ENCODE assay signal across 20 cellular contexts in genomic region chr20:53161473-53161872, GRCh38.
A peak's percentile ranks its signal among the peaks of the same experiment; 100 is the strongest.
DNase-seq lines count a peak whose midpoint lies in the region; ATAC-seq, FAIRE-seq and TF ChIP-seq lines count a peak whose summit lies in the region.
"Had no signal": no experiment of that assay in that cellular context is flagged by ENCODE, and none has a peak within 500 bp of the region (broad histone marks: within the 10 kb centered on the region; RNA-seq: fewer than 3 reads in every experiment).

No MANE protein-coding gene starts in this region.

- no peak for FAIRE-seq in D721Med (lab: Jason Lieb, UNC)
- FAIRE-seq: small intestine had no signal

- peak overlapping the region; percentile 45 for H3K27ac ChIP-seq in epithelial cell of prostate
- H3K27ac ChIP-seq: prostate gland had no signal

- peaks cover 1% of the 10 kb centered on the region for H3K27me3 Mint-ChIP-seq in IgD-negative memory B cell
- H3K27me3 Mint-ChIP-seq in stimulated activated memory B cell treated with anti-CD40 and anti-IgM and Interleukin-4, amounts not matched to agents 10 μg/mL and 1 μg/mL and 100 μg/mL, for 72 hours: no peaks in the 10 kb centered on the region

- ATAC-seq in stimulated activated memory B cell treated with anti-CD40 and anti-IgM and Interleukin-4, amounts not matched to agents 10 μg/mL and 1 μg/mL and 100 μg/mL, for 72 hours: peak; percentile 60
- ATAC-seq: activated CD4-positive, CD25-positive, alpha-beta regulatory T cell treated with anti-CD3 and anti-CD28 coated beads, Interleukin-2, amount 50 U/mL, for 24 hours; naive thymus-derived CD4-positive, alpha-beta T cell had no signal

- H3K27ac Mint-ChIP-seq in IgD-negative memory B cell: peak overlapping the region in 2 of 3 donors; percentile 36 to 78
- H3K27ac Mint-ChIP-seq in stimulated activated memory B cell treated with anti-CD40 and anti-IgM and Interleukin-4, amounts not matched to agents 10 μg/mL and 1 μg/mL and 100 μg/mL, for 72 hours: peak overlapping the region; percentile 25
- H3K27ac Mint-ChIP-seq: HFFc6 had no signal

- H3K4me3 Mint-ChIP-seq in IgD-negative memory B cell: peak overlapping the region in 3 of 4 donors; percentile 2 to 89 (median 31)
- H3K4me3 Mint-ChIP-seq in stimulated activated memory B cell treated with anti-CD40 and anti-IgM and Interleukin-4, amounts not matched to agents 10 μg/mL and 1 μg/mL and 100 μg/mL, for 72 hours: no peak overlapping the region
- H3K4me3 Mint-ChIP-seq: HFFc6; naive thymus-derived CD4-positive, alpha-beta T cell had no signal

- H3K4me1 Mint-ChIP-seq in IgD-negative memory B cell: peaks cover 28 to 34% (median 33%) of the 10 kb centered on the region in 3 donors
- peaks cover 34% of the 10 kb centered on the region for H3K4me1 Mint-ChIP-seq in stimulated activated memory B cell treated with anti-CD40 and anti-IgM and Interleukin-4, amounts not matched to agents 10 μg/mL and 1 μg/mL and 100 μg/mL, for 72 hours

- DNase-seq in OCI-M1 (lab: John Stamatoyannopoulos, UW) (peak; percentile 76), epithelial cell of prostate (ENCODE audit: low read depth, low spot score) (peak; percentile 43), SKM-1 (lab: John Stamatoyannopoulos, UW; ENCODE audit: unreplicated experiment) (no peak), head of caudate nucleus (no peak), D721Med (ENCODE audit: insufficient read length, low spot score) (no peak), midbrain (lab: John Stamatoyannopoulos, UW) (no peak)
- DNase-seq: activated gamma-delta T cell; AML-193; Caco-2; effector CD4-positive, alpha-beta T cell; HFFc6; naive thymus-derived CD4-positive, alpha-beta T cell; NCI-H1694; small intestine; stimulated activated CD4-positive, alpha-beta T cell treated with anti-CD3 and anti-CD28 coated beads, Interleukin-4, amount 100 ng/mL, for 24 hours; substantia nigra had no signal

- peaks cover 4% of the 10 kb centered on the region for H3K36me3 Mint-ChIP-seq in IgD-negative memory B cell
- H3K36me3 Mint-ChIP-seq in stimulated activated memory B cell treated with anti-CD40 and anti-IgM and Interleukin-4, amounts not matched to agents 10 μg/mL and 1 μg/mL and 100 μg/mL, for 72 hours: no peaks in the 10 kb centered on the region

- intact Hi-C loops in head of caudate nucleus (cut with DNase I): no loop called here

- TF ChIP-seq CTCF in D721Med (IDR thresholded peaks at IDR 0.05; ENCODE audit: insufficient read depth, missing control alignments): no peak

- peaks cover 2 to 9% (median 5%) of the 10 kb centered on the region in 3 donors for H3K9me3 Mint-ChIP-seq in IgD-negative memory B cell
- H3K9me3 Mint-ChIP-seq in stimulated activated memory B cell treated with anti-CD40 and anti-IgM and Interleukin-4, amounts not matched to agents 10 μg/mL and 1 μg/mL and 100 μg/mL, for 72 hours: peaks cover 14% of the 10 kb centered on the region

Comparison
In these comparisons a context has a peak if more than half of its experiments do, and no peak if none do; other contexts are left out.
1. DNase-seq: peak in OCI-M1 (single experiment) and epithelial cell of prostate (single experiment); none in SKM-1 (single experiment), head of caudate nucleus (0 of 42), D721Med (single experiment) and midbrain (single experiment).